In genomic region chr12:6135071-6135470, GRCh38 we compare ENCODE assay signal across 15 cellular contexts. TPM values are rescaled to one million over a fixed set of nuclear protein-coding genes. Genes with fewer than 3 reads are reported as not detected.
DNase-seq lines count a peak whose midpoint lies in the region; ATAC-seq, FAIRE-seq and TF ChIP-seq lines count a peak whose summit lies in the region.
"Had no signal": no experiment of that assay in that cellular context is flagged by ENCODE, and none has a peak within 500 bp of the region (broad histone marks: within the 10 kb centered on the region; RNA-seq: fewer than 3 reads in every experiment).

No MANE protein-coding gene starts in this region.

- H3K4me2 ChIP-seq in GM23248 (ENCODE audit: unreplicated experiment), result no peak overlapping the region

- no peak overlapping the region for H3K4me3 ChIP-seq in GM23248
- H3K4me3 ChIP-seq in cardiac fibroblast (replicated peaks in 1 of 2; ENCODE audit: low read depth in 2 of 2, low read length in 2 of 2), result no peak overlapping the region
- no peak overlapping the region for H3K4me3 ChIP-seq in foreskin fibroblast (ENCODE audit: low read depth in 1 of 2, low read length in 2 of 2)
- no peak overlapping the region for H3K4me3 ChIP-seq in upper lobe of right lung

- TF ChIP-seq CTCF in cardiac fibroblast (IDR thresholded peaks at IDR 0.05; ENCODE audit: low read depth, low read length) (no peak), foreskin fibroblast (IDR thresholded peaks at IDR 0.05; ENCODE audit: low read depth, low read length) (no peak), upper lobe of right lung (IDR thresholded peaks at IDR 0.05) (no peak)

- H3K27me3 ChIP-seq in GM23248 (replicated peaks; ENCODE audit: insufficient read depth) (no peaks in the 10 kb centered on the region), upper lobe of right lung (no peaks in the 10 kb centered on the region)

- in situ Hi-C loops in GM23248 (cut with MboI), result no loop called here

- ATAC-seq in upper lobe of right lung (no peak), GM18502 (IDR thresholded peaks at IDR 0.05; ENCODE audit: poor library complexity, unreplicated experiment) (no peak)

- no peak overlapping the region for H3K9ac ChIP-seq in GM23248

- H3K9me2 ChIP-seq in GM23248 (ENCODE audit: insufficient read depth), result no peaks in the 10 kb centered on the region

- intact Hi-C loops in upper lobe of right lung (cut with DNase I), result no loop called here

- no peak overlapping the region for H3K27ac ChIP-seq in GM23248
- no peak overlapping the region for H3K27ac ChIP-seq in upper lobe of right lung

- TF ChIP-seq POLR2A in GM12892 (IDR thresholded peaks at IDR 0.05; ENCODE audit: low read depth, low read length), result no peak

- no peaks in the 10 kb centered on the region for H3K4me1 ChIP-seq in GM23248 (ENCODE audit: insufficient read depth)
- H3K4me1 ChIP-seq in upper lobe of right lung, result peaks cover 15% of the 10 kb centered on the region

- no peaks in the 10 kb centered on the region for H4K20me1 ChIP-seq in GM23248 (ENCODE audit: insufficient read depth)

- H3K9me3 ChIP-seq in GM23248 (ENCODE audit: low read depth) (no peaks in the 10 kb centered on the region), upper lobe of right lung (no peaks in the 10 kb centered on the region)

- 44 to 48% methylated on average over 2 of the region's 2 CpGs for WGBS in GM23248 (ENCODE audit: low coverage in 1 of 2, low lambda C conversion rate in 2 of 2, missing lambda C conversion rate in 2 of 2), 2 experiments

- H3K79me2 ChIP-seq in GM23248 (ENCODE audit: insufficient read depth), result no peaks in the 10 kb centered on the region

- no peak for FAIRE-seq in GM12892 (lab: Jason Lieb, UNC)

- peak; percentile 11 for DNase-seq in AG20443 (ENCODE audit: low spot score)
- peak; percentile 43 for DNase-seq in GM23248
- peak; percentile 39 to 79 for DNase-seq in cardiac fibroblast (ENCODE audit: low read depth in 2 of 2)
- peak; percentile 20 to 35 for DNase-seq in foreskin fibroblast
- no peak for DNase-seq in upper lobe of right lung
- DNase-seq in GM12892 (ENCODE audit: insufficient read length), result no peak
- no peak for DNase-seq in kidney tubule cell (ENCODE audit: low spot score)
- DNase-seq: ACHN; CD8-positive, alpha-beta memory T cell; KBM-7; NCI-H1105 treated with DMSO at 0.1 percent for 48 hours; NCI-H187; NCI-H446; NCI-H748 treated with DMSO at 0.1 percent for 48 hours had no signal

- H2AFZ ChIP-seq in GM23248, result no peak overlapping the region

- H3F3A ChIP-seq in GM23248 (ENCODE audit: insufficient read depth), result no peaks in the 10 kb centered on the region

- H3K36me3 ChIP-seq in GM23248 (ENCODE audit: low read depth) (no peaks in the 10 kb centered on the region), upper lobe of right lung (no peaks in the 10 kb centered on the region)

RNA-seq across cellular contexts. Expression of gene VWF, which starts 10.6 kb away (rescaled TPM):
- not detected in 2 replicates for total RNA-seq in GM23248 (2014; rRNA removed; shearing (Covaris generic))
- 0.03 and 0.14 TPM in 2 replicates for polyA plus RNA-seq in GM23248 (2016; fragmentation: Nextera tagmentation; extraction: Ambion mirVana)
- 729 TPM for total RNA-seq in upper lobe of right lung
- polyA plus RNA-seq in GM12892 (2012; ENCODE audit: missing spikeins), result not detected
- polyA plus RNA-seq: CD8-positive, alpha-beta memory T cell had no signal

Comparison
In these comparisons a context has a peak if more than half of its experiments do, and no peak if none do; other contexts are left out.
1. DNase-seq: peak in AG20443 (single experiment), GM23248 (single experiment), cardiac fibroblast (2 of 2) and foreskin fibroblast (2 of 2); none in upper lobe of right lung (single experiment), GM12892 (single experiment) and kidney tubule cell (single experiment).
2. RNA of gene VWF, which starts 10.6 kb away (total RNA-seq): 729 TPM in upper lobe of right lung (single experiment); not detected in GM23248; every median in the first group is over 100 times any median in the second.